ENCODE assay signal across 21 cellular contexts in the genomic region with DNA sequence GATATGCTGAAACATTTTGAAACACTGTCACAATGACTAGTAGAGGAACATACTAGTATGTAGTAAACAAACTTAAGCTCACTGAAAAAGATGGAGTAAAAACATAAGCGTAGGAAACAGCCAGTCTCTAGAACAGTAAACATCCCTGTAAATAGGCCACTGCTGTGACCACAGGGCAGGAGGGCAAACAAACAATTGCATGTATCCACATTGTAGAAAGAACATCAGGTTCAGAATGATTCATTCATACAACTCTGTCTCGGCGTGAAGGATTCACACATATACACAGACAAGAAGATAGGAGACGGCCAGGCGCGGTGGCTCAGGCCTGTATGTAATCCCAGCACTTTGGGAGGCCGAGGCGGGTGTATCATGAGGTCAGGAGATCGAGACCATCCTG.
"Had no signal": no experiment of that assay in that cellular context is flagged by ENCODE, and none has a peak within 500 bp of the region (broad histone marks: within the 10 kb centered on the region; RNA-seq: fewer than 3 reads in every experiment).

No MANE protein-coding gene starts in this region.

- H3K36me3 ChIP-seq: esophagus muscularis mucosa, heart right ventricle, neural progenitor cell, suprapubic skin, tibial artery, upper lobe of right lung had no signal

- H3K27ac ChIP-seq: esophagus muscularis mucosa, heart right ventricle, neural progenitor cell, suprapubic skin, tibial artery, upper lobe of right lung had no signal

- H3K9ac ChIP-seq: neural progenitor cell had no signal

- H3K4me2 ChIP-seq: neural progenitor cell had no signal

- DNase-seq: activated B cell treated with CpG ODN at 0.5 μM for 24 hours; activated CD4-positive, alpha-beta T cell treated with anti-CD3 and anti-CD28 coated beads for 36 hours; activated effector memory CD4-positive, alpha-beta T cell treated with anti-CD3 and anti-CD28 coated beads, Interleukin-2, amount 50 U/mL, for 16 hours; activated naive CD4-positive, alpha-beta T cell treated with anti-CD3 and anti-CD28 coated beads, Interleukin-2, amount 50 U/mL, for 16 hours; amygdala; caudate nucleus; endodermal cell; foreskin melanocyte; heart right ventricle; left ventricle myocardium superior; natural killer cell; small intestine; stimulated activated CD4-positive, alpha-beta T cell treated with anti-CD3 and anti-CD28 coated beads, Interleukin-1b, Interleukin-23, amount 100 ng/mL, for 48 hours; stimulated activated naive B cell treated with anti-CD40 and anti-IgM and Interleukin-4, amounts not matched to agents 10 μg/mL and 1 μg/mL and 100 μg/mL, for 72 hours; T-helper 2 cell; tibial artery; upper lobe of right lung had no signal

- H3K4me3 ChIP-seq: esophagus muscularis mucosa, heart right ventricle, neural progenitor cell, suprapubic skin, tibial artery, upper lobe of right lung had no signal

- H3K27me3 ChIP-seq: esophagus muscularis mucosa, heart right ventricle, neural progenitor cell, suprapubic skin, tibial artery, upper lobe of right lung had no signal

- ATAC-seq: activated CD4-positive, alpha-beta T cell treated with anti-CD3 and anti-CD28 coated beads for 36 hours; heart right ventricle; left ventricle myocardium superior; natural killer cell; sciatic nerve; stimulated activated naive B cell treated with anti-CD40 and anti-IgM and Interleukin-4, amounts not matched to agents 10 μg/mL and 1 μg/mL and 100 μg/mL, for 72 hours; upper lobe of right lung had no signal

- H3K9me3 ChIP-seq: esophagus muscularis mucosa, heart right ventricle, suprapubic skin, tibial artery, upper lobe of right lung had no signal

- H3K4me1 ChIP-seq: esophagus muscularis mucosa, neural progenitor cell, suprapubic skin, tibial artery, upper lobe of right lung had no signal
